In genomic region chr4:1351854-1352633, GRCh38 we compare ENCODE assay signal across 8 cellular contexts. TPM values are rescaled to one million over a fixed set of nuclear protein-coding genes. Genes with fewer than 3 reads are reported as not detected.
DNase-seq lines count a peak whose midpoint lies in the region; ATAC-seq and TF ChIP-seq lines count a peak whose summit lies in the region.

No MANE protein-coding gene starts in this region.

- ATAC-seq in lung (ENCODE audit: insufficient read depth, low FRiP score) = no peak
- no peak for ATAC-seq in HG02571 (IDR thresholded peaks at IDR 0.05; ENCODE audit: unreplicated experiment)

- WGBS in lung, 2 donors = 43 to 45% methylated on average over 26 of the region's 26 CpGs

- H3K9me3 ChIP-seq in lung (ENCODE audit: control insufficient read depth in 2 of 2, insufficient read depth in 1 of 2, low read length in 1 of 2) = no peaks in the 10 kb centered on the region

- H3K27me3 ChIP-seq in H7 (ENCODE audit: control insufficient read depth, insufficient read depth, low read length) = no peaks in the 10 kb centered on the region
- H3K27me3 ChIP-seq in lung (ENCODE audit: control insufficient read depth, insufficient read depth) = no peaks in the 10 kb centered on the region

- H3K4me3 ChIP-seq in H7 (ENCODE audit: insufficient read depth, low read depth, low read length) = no peak overlapping the region
- H3K4me3 ChIP-seq in lung = no peak overlapping the region

- peaks cover 4 to 8% of the 10 kb centered on the region in 2 donors for H3K4me1 ChIP-seq in lung (ENCODE audit: control insufficient read depth in 2 of 2, insufficient read depth in 2 of 2, low read length in 2 of 2)

- H3K36me3 ChIP-seq in H7 (replicated peaks; ENCODE audit: control insufficient read depth, insufficient read depth, low read length) (peaks cover 12% of the 10 kb centered on the region), lung (ENCODE audit: control insufficient read depth in 2 of 2, insufficient read depth in 2 of 2, low read length in 2 of 2) (peaks cover 2 to 32% of the 10 kb centered on the region in 2 donors)

- peak; percentile 83 for TF ChIP-seq CTCF in lung (IDR thresholded peaks at IDR 0.05; ENCODE audit: control extremely low read depth, extremely low read depth)

- no peak overlapping the region for H3K27ac ChIP-seq in lung (ENCODE audit: low read depth in 1 of 2, low read length in 1 of 2)

- DNase-seq in AML-193 (lab: John Stamatoyannopoulos, UW) = peak; percentile 52 to 57
- peak; percentile 97 for DNase-seq in H7
- DNase-seq in NCI-H510A treated with DMSO at 0.1 percent for 48 hours (lab: John Stamatoyannopoulos, UW) = peak; percentile 56
- peak; percentile 86 to 90 for DNase-seq in activated CD4-positive, alpha-beta T cell treated with anti-CD3 and anti-CD28 coated beads, Interleukin-2, amount 50 U/mL, for 4 hours
- DNase-seq in dedifferentiated amniotic fluid mesenchymal stem cell (ENCODE audit: extremely low spot score) = peak; percentile 51
- peak; percentile 90 for DNase-seq in lung (ENCODE audit: low spot score)
- DNase-seq in stimulated activated CD4-positive, alpha-beta T cell treated with anti-CD3 and anti-CD28 coated beads, TNF-alpha, amount 100 ng/mL, for 48 hours (ENCODE audit: low read depth in 3 of 3) = peak; percentile 76 to 92 (median 91)

RNA-seq across cellular contexts. Expression of gene UVSSA, which starts 5.0 kb away (rescaled TPM):
- 12.6 and 16.1 TPM in 2 replicates for total RNA-seq in H7 (2014; rRNA removed; shearing (Covaris generic))
- 10 to 100 TPM; 17.5 to 50.9 TPM for total RNA-seq in lung
- polyA plus RNA-seq in lung = 10 to 100 TPM in 1 of 2 donors, 1 to 10 TPM in 1; 9.8 to 17.9 TPM

RNA-seq across cellular contexts. Expression of gene NKX1-1, which starts 54.2 kb away (rescaled TPM):
- not detected in 2 replicates for total RNA-seq in H7 (2014; rRNA removed; shearing (Covaris generic))
- not detected for total RNA-seq in lung
- not detected for polyA plus RNA-seq in lung
